Comparison of ENCODE assay signal across 8 cellular contexts in genomic region chr7:786472-787255, GRCh38. TPM values are rescaled to one million over a fixed set of nuclear protein-coding genes. Genes with fewer than 3 reads are reported as not detected.
DNase-seq lines count a peak whose midpoint lies in the region; ATAC-seq and TF ChIP-seq lines count a peak whose summit lies in the region.

No MANE protein-coding gene starts in this region.

- no peaks in the 10 kb centered on the region for H3F3A ChIP-seq in neural cell (ENCODE audit: insufficient read depth, low read length, poor library complexity, severe bottlenecking)

- no peaks in the 10 kb centered on the region for H3K27me3 ChIP-seq in neural cell (ENCODE audit: insufficient read depth, low read depth, low read length)

- H4K20me1 ChIP-seq in neural cell (ENCODE audit: insufficient read depth) = no peaks in the 10 kb centered on the region

- no peaks in the 10 kb centered on the region for H3K9me2 ChIP-seq in neural cell (ENCODE audit: insufficient read depth, low read length)

- no peaks in the 10 kb centered on the region for H3K9me3 ChIP-seq in neural cell (ENCODE audit: low read length)

- H3K4me2 ChIP-seq in neural cell (ENCODE audit: low read length) = no peak overlapping the region

- TF ChIP-seq EP300 in neural cell (conservative IDR thresholded peaks at IDR 0.05; ENCODE audit: poor library complexity, severe bottlenecking) = no peak

- H3K4me3 ChIP-seq in epithelial cell of proximal tubule (ENCODE audit: low read depth, low read length) (no peak overlapping the region), neural cell (ENCODE audit: low read length) (no peak overlapping the region)

- H2AFZ ChIP-seq in neural cell (ENCODE audit: low read depth, low read length) = no peak overlapping the region

- H3K36me3 ChIP-seq in neural cell (ENCODE audit: insufficient read depth, low read length) = no peaks in the 10 kb centered on the region

- H3K9ac ChIP-seq in neural cell (ENCODE audit: low read length) = no peak overlapping the region

- no peak for ATAC-seq in GM18502 (IDR thresholded peaks at IDR 0.05; ENCODE audit: poor library complexity, unreplicated experiment)

- TF ChIP-seq CTCF in GM12874 (IDR thresholded peaks at IDR 0.05; ENCODE audit: insufficient read depth, low read depth, low read length) (peak; percentile 83), epithelial cell of proximal tubule (conservative IDR thresholded peaks at IDR 0.05; ENCODE audit: low read depth, low read length) (peak; percentile 94), neural cell (IDR thresholded peaks at IDR 0.05; ENCODE audit: poor library complexity, severe bottlenecking) (peak; percentile 60)

- H3K27ac ChIP-seq in neural cell (ENCODE audit: low read length) (no peak overlapping the region), substantia nigra (ENCODE audit: low read depth, low read length, poor library complexity, severe bottlenecking) (no peak overlapping the region)

- peak; percentile 62 for TF ChIP-seq RAD21 in neural cell (conservative IDR thresholded peaks at IDR 0.05)

- no peaks in the 10 kb centered on the region for H3K79me2 ChIP-seq in neural cell (replicated peaks; ENCODE audit: insufficient read depth, low read length)

- DNase-seq in 8988T (peak; percentile 75), NCI-H460 (ENCODE audit: extremely low read depth, low read depth) (peak; percentile 55), epithelial cell of proximal tubule (ENCODE audit: low read depth) (no peak), substantia nigra (lab: John Stamatoyannopoulos, UW) (peak in 32 of 49 donors; percentile 12 to 71 (median 40))
- DNase-seq in activated CD8-positive, alpha-beta memory T cell treated with anti-CD3 and anti-CD28 coated beads, Interleukin-2, amount 50 U/mL, for 4 hours = peak; percentile 77

TF ChIP-seq in neural cell, 6 proteins besides CTCF, POLR2A, EP300 and RAD21:
- TF ChIP-seq SMC3 (conservative IDR thresholded peaks at IDR 0.05; ENCODE audit: poor library complexity) (peak; percentile 62), EZH2 (IDR thresholded peaks at IDR 0.05; ENCODE audit: borderline replicate concordance, insufficient read depth, low read length, poor library complexity, severe bottlenecking) (no peak), MXI1 (conservative IDR thresholded peaks at IDR 0.05; ENCODE audit: poor library complexity, severe bottlenecking) (no peak)
- TF ChIP-seq, protein P1, sequence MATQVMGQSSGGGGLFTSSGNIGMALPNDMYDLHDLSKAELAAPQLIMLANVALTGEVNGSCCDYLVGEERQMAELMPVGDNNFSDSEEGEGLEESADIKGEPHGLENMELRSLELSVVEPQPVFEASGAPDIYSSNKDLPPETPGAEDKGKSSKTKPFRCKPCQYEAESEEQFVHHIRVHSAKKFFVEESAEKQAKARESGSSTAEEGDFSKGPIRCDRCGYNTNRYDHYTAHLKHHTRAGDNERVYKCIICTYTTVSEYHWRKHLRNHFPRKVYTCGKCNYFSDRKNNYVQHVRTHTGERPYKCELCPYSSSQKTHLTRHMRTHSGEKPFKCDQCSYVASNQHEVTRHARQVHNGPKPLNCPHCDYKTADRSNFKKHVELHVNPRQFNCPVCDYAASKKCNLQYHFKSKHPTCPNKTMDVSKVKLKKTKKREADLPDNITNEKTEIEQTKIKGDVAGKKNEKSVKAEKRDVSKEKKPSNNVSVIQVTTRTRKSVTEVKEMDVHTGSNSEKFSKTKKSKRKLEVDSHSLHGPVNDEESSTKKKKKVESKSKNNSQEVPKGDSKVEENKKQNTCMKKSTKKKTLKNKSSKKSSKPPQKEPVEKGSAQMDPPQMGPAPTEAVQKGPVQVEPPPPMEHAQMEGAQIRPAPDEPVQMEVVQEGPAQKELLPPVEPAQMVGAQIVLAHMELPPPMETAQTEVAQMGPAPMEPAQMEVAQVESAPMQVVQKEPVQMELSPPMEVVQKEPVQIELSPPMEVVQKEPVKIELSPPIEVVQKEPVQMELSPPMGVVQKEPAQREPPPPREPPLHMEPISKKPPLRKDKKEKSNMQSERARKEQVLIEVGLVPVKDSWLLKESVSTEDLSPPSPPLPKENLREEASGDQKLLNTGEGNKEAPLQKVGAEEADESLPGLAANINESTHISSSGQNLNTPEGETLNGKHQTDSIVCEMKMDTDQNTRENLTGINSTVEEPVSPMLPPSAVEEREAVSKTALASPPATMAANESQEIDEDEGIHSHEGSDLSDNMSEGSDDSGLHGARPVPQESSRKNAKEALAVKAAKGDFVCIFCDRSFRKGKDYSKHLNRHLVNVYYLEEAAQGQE (IDR thresholded peaks at IDR 0.05; ENCODE audit: borderline replicate concordance) = no peak
TF ChIP-seq in neural cell: peak in this region for 1.

RNA-seq across cellular contexts. Expression of gene SUN1, which starts 45.6 kb away (rescaled TPM):
- 70.7 and 78.1 TPM in 2 replicates for total RNA-seq in NCI-H460 (2014; rRNA removed; shearing (Covaris generic))
- 141 and 253 TPM in 2 replicates for polyA plus RNA-seq in NCI-H460 (2014; cell fraction: nucleus; rRNA removed)
- 117 and 270 TPM in 2 replicates for total RNA-seq in epithelial cell of proximal tubule
- polyA plus RNA-seq in neural cell = 309 and 418 TPM in 2 replicates
- polyA minus RNA-seq in neural cell = 216 and 309 TPM in 2 replicates

RNA-seq across cellular contexts. Expression of gene PRKAR1B, which starts 59.6 kb away (rescaled TPM):
- total RNA-seq in NCI-H460 (2014; rRNA removed; shearing (Covaris generic)) = 7.4 and 8.7 TPM in 2 replicates
- 7.7 and 22.7 TPM in 2 replicates for polyA plus RNA-seq in NCI-H460 (2014; cell fraction: nucleus; rRNA removed)
- 12.2 and 23.0 TPM in 2 replicates for total RNA-seq in epithelial cell of proximal tubule
- polyA plus RNA-seq in neural cell = 38.6 and 44.1 TPM in 2 replicates
- polyA minus RNA-seq in neural cell = 33.1 and 36.5 TPM in 2 replicates
